12 cellular contexts compared by ENCODE assay signal in the genomic region with DNA sequence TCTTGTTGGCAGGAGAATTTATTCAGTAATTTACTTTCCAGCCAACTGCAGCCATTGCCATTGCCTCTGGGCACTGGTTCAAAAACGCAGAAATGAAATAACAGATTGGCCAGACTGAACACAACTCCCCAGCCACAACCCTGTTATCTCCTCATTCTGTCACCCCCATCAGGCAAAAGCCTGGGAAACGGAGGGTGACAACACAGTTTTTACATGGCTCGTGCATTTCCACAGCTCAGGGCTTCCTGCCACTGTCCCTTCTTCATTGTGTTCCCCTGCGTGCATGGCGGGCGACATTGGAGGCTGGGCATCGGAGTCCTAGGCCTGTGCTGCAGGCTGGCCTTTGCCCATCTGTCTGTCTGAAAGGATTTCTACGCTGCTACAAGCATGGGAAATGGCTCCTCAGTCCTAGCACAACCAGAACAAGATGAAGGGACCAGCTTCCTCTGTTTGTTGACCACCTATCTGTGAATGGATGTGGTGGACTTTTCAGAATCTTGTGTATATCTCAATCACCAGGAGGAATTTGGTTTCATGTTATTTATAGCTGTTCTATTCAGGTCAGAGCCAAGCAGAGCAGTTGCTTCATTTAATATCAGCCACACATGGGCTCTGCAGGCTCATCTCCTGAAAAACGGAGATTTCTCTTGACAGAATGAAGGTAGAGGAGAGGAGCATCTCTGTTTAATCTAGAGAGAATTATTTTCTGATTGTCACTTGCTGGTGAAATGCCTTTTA.
DNase-seq lines count a peak whose midpoint lies in the region; ATAC-seq and TF ChIP-seq lines count a peak whose summit lies in the region.
"Had no signal": no experiment of that assay in that cellular context is flagged by ENCODE, and none has a peak within 500 bp of the region (broad histone marks: within the 10 kb centered on the region; RNA-seq: fewer than 3 reads in every experiment).

No MANE protein-coding gene starts in this region.

- H3K36me3 Mint-ChIP-seq in GM23338 (ENCODE audit: low read depth), result no peaks in the 10 kb centered on the region

- intact Hi-C loops in heart right ventricle (cut with DNase I), result loop anchor here in 1 of 10 donors (10.0 kb wide), 1 partner anchor 86 kb away; no protein-coding TSS in a partner anchor
- intact Hi-C loops in breast epithelium (cut with DNase I; ENCODE audit: low total_unique reads), result no loop called here

- 36% methylated on average over 9 of the region's 9 CpGs for WGBS in heart right ventricle, 2 donors

- H3K79me2 ChIP-seq in GM23338 (replicated peaks; ENCODE audit: insufficient read depth), result no peaks in the 10 kb centered on the region

- H3K27ac ChIP-seq in heart right ventricle (peak overlapping the region in 9 of 10 donors; percentile 59 to 87 (median 75)), rectal smooth muscle tissue (ENCODE audit: low read depth, low read length) (peak overlapping the region; percentile 39), breast epithelium (peak overlapping the region in 1 of 2 donors; percentile 29), GM23338 (ENCODE audit: low read depth) (no peak overlapping the region)

- H2AFZ ChIP-seq in GM23338, result no peak overlapping the region

- H3F3A ChIP-seq in GM23338 (replicated peaks; ENCODE audit: low read depth), result no peaks in the 10 kb centered on the region

- ATAC-seq in SK-N-SH treated with all-trans-retinoic acid at 6 μM for 48 hours, result peak; percentile 32; the same call in 1 of the 3 replicates
- ATAC-seq in heart right ventricle, result peak; percentile 57 to 90 (median 81)
- no peak for ATAC-seq in GM23338
- no peak for ATAC-seq in GM19463 (IDR thresholded peaks at IDR 0.05; ENCODE audit: unreplicated experiment)

- H3K4me2 ChIP-seq in GM23338, result no peak overlapping the region

- no peak overlapping the region; the same call in 1 of the 2 replicates for H3K27ac Mint-ChIP-seq in GM23338

- H3K9me2 ChIP-seq in GM23338 (ENCODE audit: insufficient read depth), result no peaks in the 10 kb centered on the region

- peaks cover 5% of the 10 kb centered on the region for H3K27me3 Mint-ChIP-seq in GM23338 (ENCODE audit: insufficient read depth, low read depth, poor library complexity)

- H3K27me3 ChIP-seq in heart right ventricle (no peaks in the 10 kb centered on the region), rectal smooth muscle tissue (ENCODE audit: control insufficient read depth, insufficient read depth, low read length) (no peaks in the 10 kb centered on the region), breast epithelium (no peaks in the 10 kb centered on the region), GM23338 (ENCODE audit: insufficient read depth) (no peaks in the 10 kb centered on the region)

- H3K4me3 Mint-ChIP-seq in GM23338, result no peak overlapping the region

- H3K9me3 ChIP-seq in heart right ventricle (no peaks in the 10 kb centered on the region), breast epithelium (no peaks in the 10 kb centered on the region)

- peaks cover 15% of the 10 kb centered on the region; the same call in 2 of the 3 replicates for H3K4me1 Mint-ChIP-seq in GM23338

- peaks cover 2% of the 10 kb centered on the region; the same call in 1 of the 2 replicates for H4K20me1 ChIP-seq in GM23338 (replicated peaks; ENCODE audit: insufficient read depth)

- H3K9ac ChIP-seq in rectal smooth muscle tissue (ENCODE audit: low read length), result no peak overlapping the region

- peaks cover 0 to 55% (median 7%) of the 10 kb centered on the region in 9 donors for H3K36me3 ChIP-seq in heart right ventricle
- H3K36me3 ChIP-seq in rectal smooth muscle tissue (ENCODE audit: control insufficient read depth, insufficient read depth, low read length), result peaks cover 2% of the 10 kb centered on the region
- no peaks in the 10 kb centered on the region for H3K36me3 ChIP-seq in breast epithelium
- H3K36me3 ChIP-seq in GM23338 (ENCODE audit: insufficient read depth), result no peaks in the 10 kb centered on the region

- H3K4me3 ChIP-seq in heart right ventricle, result peak overlapping the region in 2 of 10 donors; percentile 14 to 18
- no peak overlapping the region for H3K4me3 ChIP-seq in rectal smooth muscle tissue (ENCODE audit: low read length)
- H3K4me3 ChIP-seq in breast epithelium, result no peak overlapping the region
- H3K4me3 ChIP-seq in GM23338, result no peak overlapping the region
- H3K4me3 ChIP-seq: lung had no signal

- TF ChIP-seq CTCF in heart right ventricle (IDR thresholded peaks at IDR 0.05) (no peak), breast epithelium (IDR thresholded peaks at IDR 0.05) (no peak), GM23338 (conservative IDR thresholded peaks at IDR 0.05; ENCODE audit: low read depth in 2 of 2) (no peak)

- DNase-seq in NCI-H1092 treated with DMSO at 0.1 percent for 48 hours (lab: John Stamatoyannopoulos, UW) (peak; percentile 75), heart right ventricle (peak in 1 of 2 donors; percentile 53), breast epithelium (ENCODE audit: low spot score in 2 of 2) (no peak), GM23338 (ENCODE audit: low spot score) (no peak)
- no peak for DNase-seq in stimulated activated naive CD4-positive, alpha-beta T cell (lab: John Stamatoyannopoulos, UW)
- DNase-seq: HCEC 1CT; NCI-H187; stimulated activated CD4-positive, alpha-beta T cell treated with anti-CD3 and anti-CD28 coated beads, Interleukin-4, amount 100 ng/mL, for 4 hours had no signal

- H3K9me3 Mint-ChIP-seq in GM23338, result no peaks in the 10 kb centered on the region

- TF ChIP-seq POLR2A in breast epithelium (IDR thresholded peaks at IDR 0.05), result no peak

- peaks cover 10 to 54% (median 41%) of the 10 kb centered on the region in 9 donors for H3K4me1 ChIP-seq in heart right ventricle
- H3K4me1 ChIP-seq in rectal smooth muscle tissue (ENCODE audit: control insufficient read depth, insufficient read depth, low read length), result peaks cover 2% of the 10 kb centered on the region
- H3K4me1 ChIP-seq in breast epithelium, result no peaks in the 10 kb centered on the region
- H3K4me1 ChIP-seq in GM23338 (ENCODE audit: insufficient read depth), result no peaks in the 10 kb centered on the region

TF ChIP-seq in SK-N-SH treated with all-trans-retinoic acid at 6 μM for 48 hours, 23 proteins besides CTCF, POLR2A, EP300 and RAD21 (continues in another document):
- TF ChIP-seq ZFP3 (CRISPR knock-in tag; IDR thresholded peaks at IDR 0.05) (no peak), PPARA (CRISPR knock-in tag; IDR thresholded peaks at IDR 0.05; ENCODE audit: borderline replicate concordance) (no peak), ZNF70 (CRISPR knock-in tag; IDR thresholded peaks at IDR 0.05) (no peak), CSDC2 (CRISPR knock-in tag; IDR thresholded peaks at IDR 0.05) (no peak), TOX (CRISPR knock-in tag; IDR thresholded peaks at IDR 0.05; ENCODE audit: borderline replicate concordance) (no peak)
- TF ChIP-seq, protein P1, sequence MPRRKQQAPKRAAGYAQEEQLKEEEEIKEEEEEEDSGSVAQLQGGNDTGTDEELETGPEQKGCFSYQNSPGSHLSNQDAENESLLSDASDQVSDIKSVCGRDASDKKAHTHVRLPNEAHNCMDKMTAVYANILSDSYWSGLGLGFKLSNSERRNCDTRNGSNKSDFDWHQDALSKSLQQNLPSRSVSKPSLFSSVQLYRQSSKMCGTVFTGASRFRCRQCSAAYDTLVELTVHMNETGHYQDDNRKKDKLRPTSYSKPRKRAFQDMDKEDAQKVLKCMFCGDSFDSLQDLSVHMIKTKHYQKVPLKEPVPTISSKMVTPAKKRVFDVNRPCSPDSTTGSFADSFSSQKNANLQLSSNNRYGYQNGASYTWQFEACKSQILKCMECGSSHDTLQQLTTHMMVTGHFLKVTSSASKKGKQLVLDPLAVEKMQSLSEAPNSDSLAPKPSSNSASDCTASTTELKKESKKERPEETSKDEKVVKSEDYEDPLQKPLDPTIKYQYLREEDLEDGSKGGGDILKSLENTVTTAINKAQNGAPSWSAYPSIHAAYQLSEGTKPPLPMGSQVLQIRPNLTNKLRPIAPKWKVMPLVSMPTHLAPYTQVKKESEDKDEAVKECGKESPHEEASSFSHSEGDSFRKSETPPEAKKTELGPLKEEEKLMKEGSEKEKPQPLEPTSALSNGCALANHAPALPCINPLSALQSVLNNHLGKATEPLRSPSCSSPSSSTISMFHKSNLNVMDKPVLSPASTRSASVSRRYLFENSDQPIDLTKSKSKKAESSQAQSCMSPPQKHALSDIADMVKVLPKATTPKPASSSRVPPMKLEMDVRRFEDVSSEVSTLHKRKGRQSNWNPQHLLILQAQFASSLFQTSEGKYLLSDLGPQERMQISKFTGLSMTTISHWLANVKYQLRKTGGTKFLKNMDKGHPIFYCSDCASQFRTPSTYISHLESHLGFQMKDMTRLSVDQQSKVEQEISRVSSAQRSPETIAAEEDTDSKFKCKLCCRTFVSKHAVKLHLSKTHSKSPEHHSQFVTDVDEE (CRISPR knock-in tag; IDR thresholded peaks at IDR 0.05), result peak; percentile 82

TF ChIP-seq in GM23338, 12 proteins besides CTCF, POLR2A, EP300 and RAD21 (continues in another document):
- TF ChIP-seq STAT1 (IDR thresholded peaks at IDR 0.05; ENCODE audit: unreplicated experiment), result no peak
- TF ChIP-seq, protein P2, sequence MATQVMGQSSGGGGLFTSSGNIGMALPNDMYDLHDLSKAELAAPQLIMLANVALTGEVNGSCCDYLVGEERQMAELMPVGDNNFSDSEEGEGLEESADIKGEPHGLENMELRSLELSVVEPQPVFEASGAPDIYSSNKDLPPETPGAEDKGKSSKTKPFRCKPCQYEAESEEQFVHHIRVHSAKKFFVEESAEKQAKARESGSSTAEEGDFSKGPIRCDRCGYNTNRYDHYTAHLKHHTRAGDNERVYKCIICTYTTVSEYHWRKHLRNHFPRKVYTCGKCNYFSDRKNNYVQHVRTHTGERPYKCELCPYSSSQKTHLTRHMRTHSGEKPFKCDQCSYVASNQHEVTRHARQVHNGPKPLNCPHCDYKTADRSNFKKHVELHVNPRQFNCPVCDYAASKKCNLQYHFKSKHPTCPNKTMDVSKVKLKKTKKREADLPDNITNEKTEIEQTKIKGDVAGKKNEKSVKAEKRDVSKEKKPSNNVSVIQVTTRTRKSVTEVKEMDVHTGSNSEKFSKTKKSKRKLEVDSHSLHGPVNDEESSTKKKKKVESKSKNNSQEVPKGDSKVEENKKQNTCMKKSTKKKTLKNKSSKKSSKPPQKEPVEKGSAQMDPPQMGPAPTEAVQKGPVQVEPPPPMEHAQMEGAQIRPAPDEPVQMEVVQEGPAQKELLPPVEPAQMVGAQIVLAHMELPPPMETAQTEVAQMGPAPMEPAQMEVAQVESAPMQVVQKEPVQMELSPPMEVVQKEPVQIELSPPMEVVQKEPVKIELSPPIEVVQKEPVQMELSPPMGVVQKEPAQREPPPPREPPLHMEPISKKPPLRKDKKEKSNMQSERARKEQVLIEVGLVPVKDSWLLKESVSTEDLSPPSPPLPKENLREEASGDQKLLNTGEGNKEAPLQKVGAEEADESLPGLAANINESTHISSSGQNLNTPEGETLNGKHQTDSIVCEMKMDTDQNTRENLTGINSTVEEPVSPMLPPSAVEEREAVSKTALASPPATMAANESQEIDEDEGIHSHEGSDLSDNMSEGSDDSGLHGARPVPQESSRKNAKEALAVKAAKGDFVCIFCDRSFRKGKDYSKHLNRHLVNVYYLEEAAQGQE (IDR thresholded peaks at IDR 0.05; ENCODE audit: unreplicated experiment), result no peak
- no peak for TF ChIP-seq ZNF114 (CRISPR knock-in tag; IDR thresholded peaks at IDR 0.05)
- TF ChIP-seq ZNF331 (CRISPR knock-in tag; IDR thresholded peaks at IDR 0.05; ENCODE audit: low read depth), result no peak
- no peak for TF ChIP-seq CREB1 (CRISPR knock-in tag; IDR thresholded peaks at IDR 0.05; ENCODE audit: low read depth)

Comparison
In these comparisons a context has a peak if more than half of its experiments do, and no peak if none do; other contexts are left out.
1. ATAC-seq: peak in SK-N-SH treated with all-trans-retinoic acid at 6 μM for 48 hours (single experiment) and heart right ventricle (8 of 8); none in GM23338 (single experiment) and GM19463 (single experiment).